ENCODE assay signal across 14 cellular contexts in the genomic region with DNA sequence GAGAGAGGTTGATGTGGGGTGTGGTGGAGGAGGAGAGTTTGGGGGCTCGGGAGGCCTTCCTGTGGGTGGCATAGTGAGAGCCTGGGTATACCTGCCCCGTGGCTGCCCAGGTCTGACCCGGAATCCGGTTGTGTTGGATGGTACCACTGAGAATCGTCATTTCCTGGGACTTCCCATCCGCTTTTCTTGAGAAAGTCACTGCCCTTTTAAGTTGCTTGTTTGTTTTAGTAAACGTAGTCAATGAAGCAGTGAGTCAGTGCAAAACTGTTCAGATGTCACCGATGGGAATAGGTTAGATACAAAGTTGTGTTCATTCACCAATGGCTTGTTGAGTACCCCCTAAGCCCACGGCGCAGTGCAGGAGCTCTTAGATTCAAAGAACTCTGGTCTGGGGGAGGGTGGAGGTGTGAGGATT.
DNase-seq lines count a peak whose midpoint lies in the region; ATAC-seq, FAIRE-seq and TF ChIP-seq lines count a peak whose summit lies in the region.
"Had no signal": no experiment of that assay in that cellular context is flagged by ENCODE, and none has a peak within 500 bp of the region (broad histone marks: within the 10 kb centered on the region; RNA-seq: fewer than 3 reads in every experiment).

No MANE protein-coding gene starts in this region.

- TF ChIP-seq CTCF in epithelial cell of proximal tubule (conservative IDR thresholded peaks at IDR 0.05; ENCODE audit: low read depth, low read length), result no peak

- ATAC-seq in activated CD4-positive, CD25-positive, alpha-beta regulatory T cell treated with anti-CD3 and anti-CD28 coated beads, Interleukin-2, amount 50 U/mL, for 24 hours, result peak; percentile 55 to 63
- ATAC-seq in stimulated activated naive CD8-positive, alpha-beta T cell treated with anti-CD3 and anti-CD28 coated beads, Interleukin-15, Interleukin-2, amounts not matched to agents 100 U/mL and 50 U/mL, for 24 hours, result peak; percentile 64
- no peak for ATAC-seq in HG02642 (IDR thresholded peaks at IDR 0.05; ENCODE audit: poor library complexity, unreplicated experiment)
- ATAC-seq in HG03039 (IDR thresholded peaks at IDR 0.05; ENCODE audit: unreplicated experiment), result no peak
- ATAC-seq: HCT116 had no signal

- no peak for DNase-seq in activated CD4-positive, CD25-positive, alpha-beta regulatory T cell (lab: John Stamatoyannopoulos, UW)
- DNase-seq in activated T-cell treated with anti-CD3 and anti-CD28 coated beads for 24 hours (ENCODE audit: low read depth) (peak; percentile 3), epithelial cell of proximal tubule (ENCODE audit: low read depth) (peak; percentile 51), urothelium cell line (ENCODE audit: low spot score) (no peak)
- peak; percentile 19 for DNase-seq in stimulated activated naive CD8-positive, alpha-beta T cell treated with anti-CD3 and anti-CD28 coated beads, Interleukin-15, Interleukin-2, amounts not matched to agents 100 U/mL and 50 U/mL, for 24 hours
- DNase-seq: activated CD8-positive, alpha-beta memory T cell treated with anti-CD3 and anti-CD28 coated beads, Interleukin-2, amount 50 U/mL, for 4 hours; NCI-H748 treated with DMSO at 0.1 percent for 48 hours had no signal

- H3K4me3 ChIP-seq in epithelial cell of proximal tubule (ENCODE audit: low read depth, low read length), result no peak overlapping the region
- H3K4me3 ChIP-seq: coronary artery, SK-N-MC, vagina had no signal

- no peak for FAIRE-seq in urothelium cell line (lab: Jason Lieb, UNC)

Comparison
In these comparisons a context has a peak if more than half of its experiments do, and no peak if none do; other contexts are left out.
1. ATAC-seq: peak in activated CD4-positive, CD25-positive, alpha-beta regulatory T cell treated with anti-CD3 and anti-CD28 coated beads, Interleukin-2, amount 50 U/mL, for 24 hours (2 of 2) and stimulated activated naive CD8-positive, alpha-beta T cell treated with anti-CD3 and anti-CD28 coated beads, Interleukin-15, Interleukin-2, amounts not matched to agents 100 U/mL and 50 U/mL, for 24 hours (single experiment); none in HG02642 (single experiment) and HG03039 (single experiment).
2. DNase-seq: peak in activated T-cell treated with anti-CD3 and anti-CD28 coated beads for 24 hours (single experiment), epithelial cell of proximal tubule (single experiment) and stimulated activated naive CD8-positive, alpha-beta T cell treated with anti-CD3 and anti-CD28 coated beads, Interleukin-15, Interleukin-2, amounts not matched to agents 100 U/mL and 50 U/mL, for 24 hours (single experiment); none in activated CD4-positive, CD25-positive, alpha-beta regulatory T cell (0 of 4) and urothelium cell line (single experiment).